27 cellular contexts compared by ENCODE assay signal in genomic region chr14:62156052-62156451, GRCh38.
DNase-seq lines count a peak whose midpoint lies in the region; ATAC-seq and TF ChIP-seq lines count a peak whose summit lies in the region.
"Had no signal": no experiment of that assay in that cellular context is flagged by ENCODE, and none has a peak within 500 bp of the region (broad histone marks: within the 10 kb centered on the region; RNA-seq: fewer than 3 reads in every experiment).

No MANE protein-coding gene starts in this region.

- H3K36me3 ChIP-seq in PC-3 (ENCODE audit: low read depth, low read length) (no peaks in the 10 kb centered on the region), ascending aorta (no peaks in the 10 kb centered on the region)
- H3K36me3 ChIP-seq: BE2C; BLaER1; BLaER1 treated with 17β-estradiol and CSF1 and Interleukin-3, amounts not matched to agents 10 nM and 100 nM had no signal

- H3K9ac ChIP-seq in PC-3 (ENCODE audit: low read length), result no peak overlapping the region
- H3K9ac ChIP-seq: BLaER1; BLaER1 treated with 17β-estradiol and CSF1 and Interleukin-3, amounts not matched to agents 10 nM and 100 nM had no signal

- no peaks in the 10 kb centered on the region for H4K20me1 ChIP-seq in PC-3 (ENCODE audit: low read length)
- H4K20me1 ChIP-seq: BLaER1; BLaER1 treated with 17β-estradiol and CSF1 and Interleukin-3, amounts not matched to agents 10 nM and 100 nM had no signal

- ATAC-seq in PC-3, result peak; percentile 94
- ATAC-seq: A549; CD8-positive, alpha-beta T cell had no signal

- DNase-seq in PC-3, result peak; percentile 39
- no peak for DNase-seq in ascending aorta (ENCODE audit: low spot score in 2 of 2)
- DNase-seq: 8988T; ACHN; AML-193; BE2C; C1 segment of cervical spinal cord; Caco-2; Calu3; CD4-positive, alpha-beta memory T cell; CD4-positive, alpha-beta T cell; CD4-positive, CD25-positive, alpha-beta regulatory T cell; CD8-positive, alpha-beta memory T cell; CD8-positive, alpha-beta T cell; COR-L47; DMS 273 treated with DMSO at 0.1 percent for 48 hours; DMS153; DMS53; DMS79; DMS79 treated with DMSO at 0.1 percent for 48 hours; DND-41; EL had no signal

- H3K9me3 ChIP-seq in PC-3 (ENCODE audit: low read length), result no peaks in the 10 kb centered on the region
- H3K9me3 ChIP-seq in ascending aorta, result no peaks in the 10 kb centered on the region
- H3K9me3 ChIP-seq: A549; BE2C; BLaER1; BLaER1 treated with 17β-estradiol and CSF1 and Interleukin-3, amounts not matched to agents 10 nM and 100 nM; Caco-2 had no signal

- no peak overlapping the region for H2AFZ ChIP-seq in PC-3 (ENCODE audit: low read length)

- H3K9me2 ChIP-seq in PC-3 (replicated peaks; ENCODE audit: low read length), result no peaks in the 10 kb centered on the region

- H3K27ac ChIP-seq in PC-3 (ENCODE audit: low read length) (no peak overlapping the region), ascending aorta (no peak overlapping the region)
- H3K27ac ChIP-seq: 22Rv1; A549; BLaER1; BLaER1 treated with 17β-estradiol and CSF1 and Interleukin-3, amounts not matched to agents 10 nM and 100 nM; C4-2B had no signal

- POLR2A ChIA-PET in PC-3 (lab: Charles Lee; ENCODE audit: unreplicated experiment), result interaction anchor here (0.6 kb wide), 2 partner anchors 22 to 297 kb away, joined by 3 to 5 read pairs; no protein-coding TSS in a partner anchor

- no peaks in the 10 kb centered on the region for H3K79me2 ChIP-seq in PC-3 (ENCODE audit: low read length)

- BruUV-seq in PC-3 (replicated peaks; lab: Mats Ljungman, UMichigan), result no TSS peak

- no peaks in the 10 kb centered on the region for H3F3A ChIP-seq in PC-3 (ENCODE audit: low read length, unreplicated experiment)

- no peak overlapping the region for H3K4me2 ChIP-seq in PC-3 (ENCODE audit: low read length)
- H3K4me2 ChIP-seq: A549; BLaER1; BLaER1 treated with 17β-estradiol and CSF1 and Interleukin-3, amounts not matched to agents 10 nM and 100 nM had no signal

- CTCF ChIA-PET in PC-3 (lab: Charles Lee), result no interaction called here

- H3K4me3 ChIP-seq in PC-3 (ENCODE audit: low read length) (no peak overlapping the region), ascending aorta (no peak overlapping the region)
- H3K4me3 ChIP-seq: A549; BLaER1; BLaER1 treated with 17β-estradiol and CSF1 and Interleukin-3, amounts not matched to agents 10 nM and 100 nM had no signal

- no peak for TF ChIP-seq CTCF in PC-3 (conservative IDR thresholded peaks at IDR 0.05; ENCODE audit: low read depth, low read length)
- TF ChIP-seq CTCF in ascending aorta (IDR thresholded peaks at IDR 0.05), result no peak

- H3K4me1 ChIP-seq in PC-3 (ENCODE audit: insufficient read depth, low read length) (0 out of 2 replicates have a peak, but pooled peaks cover 8% of the 10 kb centered on the region), ascending aorta (no peaks in the 10 kb centered on the region)
- H3K4me1 ChIP-seq: A549; BE2C; BLaER1; BLaER1 treated with 17β-estradiol and CSF1 and Interleukin-3, amounts not matched to agents 10 nM and 100 nM; Caco-2 had no signal

- peaks cover 40% of the 10 kb centered on the region for H3K27me3 ChIP-seq in PC-3 (ENCODE audit: low read length)
- H3K27me3 ChIP-seq in ascending aorta, result no peaks in the 10 kb centered on the region
- H3K27me3 ChIP-seq: BLaER1; BLaER1 treated with 17β-estradiol and CSF1 and Interleukin-3, amounts not matched to agents 10 nM and 100 nM had no signal

- intact Hi-C loops in PC-3 (cut with micrococcal nuclease) (no loop called here), ascending aorta (cut with DNase I) (no loop called here)
